25 cellular contexts compared by ENCODE assay signal in genomic region chr4:185215261-185215660, GRCh38. TPM values are rescaled to one million over a fixed set of nuclear protein-coding genes. Genes with fewer than 3 reads are reported as not detected.
DNase-seq lines count a peak whose midpoint lies in the region; ATAC-seq, FAIRE-seq and TF ChIP-seq lines count a peak whose summit lies in the region.
"Had no signal": no experiment of that assay in that cellular context is flagged by ENCODE, and none has a peak within 500 bp of the region (broad histone marks: within the 10 kb centered on the region; RNA-seq: fewer than 3 reads in every experiment).

No MANE protein-coding gene starts in this region.

- no peak for TF ChIP-seq POLR2A in HepG2 (IDR thresholded peaks at IDR 0.05; ENCODE audit: insufficient read depth in 1 of 2, low read depth in 2 of 2, low read length in 2 of 2)
- TF ChIP-seq POLR2A in right lobe of liver (IDR thresholded peaks at IDR 0.05) = no peak

- intact Hi-C loops in HepG2 (cut with micrococcal nuclease; ENCODE audit: unreplicated experiment) = no loop called here
- intact Hi-C loops in right lobe of liver (cut with DNase I) = no loop called here

- H3K4me2 ChIP-seq in HepG2 (ENCODE audit: low read depth, low read length) = no peak overlapping the region
- H3K4me2 ChIP-seq: neural progenitor cell had no signal

- no peak overlapping the region for H2AFZ ChIP-seq in HepG2 (ENCODE audit: low read length)
- H2AFZ ChIP-seq: neural progenitor cell had no signal

- H3K36me3 ChIP-seq in HepG2 (replicated peaks in 1 of 2; ENCODE audit: control insufficient read depth in 1 of 2, insufficient read depth in 2 of 2, low read length in 2 of 2) (no peaks in the 10 kb centered on the region; a peak in 1 of 5 replicates), right lobe of liver (no peaks in the 10 kb centered on the region), SK-N-MC (ENCODE audit: insufficient read depth, low read length) (no peaks in the 10 kb centered on the region)
- H3K36me3 ChIP-seq: heart right ventricle, neural progenitor cell, upper lobe of left lung had no signal

- TF ChIP-seq CTCF in HepG2 (CRISPR knock-in tag; IDR thresholded peaks at IDR 0.05) = no peak
- TF ChIP-seq CTCF in right lobe of liver (IDR thresholded peaks at IDR 0.05) = no peak
- no peak for TF ChIP-seq CTCF in fibroblast of villous mesenchyme (IDR thresholded peaks at IDR 0.05; ENCODE audit: insufficient read depth, low read depth, low read length)

- H3K27ac ChIP-seq in HepG2 (ENCODE audit: extremely low read length, insufficient read depth, low read length) (no peak overlapping the region), right lobe of liver (no peak overlapping the region), SK-N-MC (0 out of 2 replicates have a peak overlapping the region, but pooled peaks have one; percentile 1)
- H3K27ac ChIP-seq: coronary artery, heart right ventricle, neural progenitor cell, psoas muscle, skin epidermis, upper lobe of left lung had no signal

- CTCF ChIA-PET in HepG2 (lab: Yijun Ruan, JAX; ENCODE audit: low intra/inter-chr PET ratio, low total read pairs) = no interaction called here

- peaks cover 21% of the 10 kb centered on the region; the same call in 1 of the 2 replicates for H4K20me1 ChIP-seq in HepG2 (ENCODE audit: insufficient read depth, low read length)

- no peak for TF ChIP-seq RAD21 in HepG2 (CRISPR knock-in tag; IDR thresholded peaks at IDR 0.05)

- no peaks in the 10 kb centered on the region for H3K9me3 ChIP-seq in HepG2 (ENCODE audit: low read length)
- no peaks in the 10 kb centered on the region for H3K9me3 ChIP-seq in right lobe of liver
- no peaks in the 10 kb centered on the region for H3K9me3 ChIP-seq in SK-N-MC (ENCODE audit: low read depth, low read length)
- H3K9me3 ChIP-seq: heart right ventricle, psoas muscle, upper lobe of left lung had no signal

- in situ Hi-C loops in HepG2 (cut with HindIII; ENCODE audit: extremely low pct_ligation_motif_present, low pct_unique_long_range_greater_than_20kb) = no loop called here

- H3K9ac ChIP-seq in HepG2 (ENCODE audit: insufficient read depth, low read depth, low read length) = no peak overlapping the region
- H3K9ac ChIP-seq in SK-N-MC (ENCODE audit: insufficient read length) = no peak overlapping the region
- H3K9ac ChIP-seq: neural progenitor cell had no signal

- FAIRE-seq in HepG2 (lab: Jason Lieb, UNC) = no peak

- 100% methylated on average over 2 of the region's 2 CpGs for WGBS in HepG2 (ENCODE audit: low lambda C conversion rate)
- 88% methylated on average over 1 of the region's 2 CpGs for WGBS in right lobe of liver (ENCODE audit: insufficient coverage, low coverage, low lambda C conversion rate, missing lambda C conversion rate)

- TF ChIP-seq EP300 in HepG2 (IDR thresholded peaks at IDR 0.05; ENCODE audit: low read depth in 2 of 2, low read length in 2 of 2) = no peak
- TF ChIP-seq EP300 in HepG2 (CRISPR knock-in tag; IDR thresholded peaks at IDR 0.05; ENCODE audit: borderline replicate concordance) = no peak

- DNase-seq in HepG2 (ENCODE audit: low spot score) = no peak
- DNase-seq in right lobe of liver = no peak
- DNase-seq in SK-N-MC (ENCODE audit: low read depth, low spot score) = no peak
- peak; percentile 33 for DNase-seq in fibroblast of villous mesenchyme (ENCODE audit: low read depth)
- DNase-seq in NCI-H1436 (lab: John Stamatoyannopoulos, UW) = no peak
- DNase-seq in NCI-H69 (lab: John Stamatoyannopoulos, UW) = no peak
- DNase-seq in iPS-NIHi7 (ENCODE audit: extremely low spot score) = no peak
- no peak for DNase-seq in NCI-H2196 treated with DMSO at 0.1 percent for 48 hours (lab: John Stamatoyannopoulos, UW; ENCODE audit: unreplicated experiment)
- DNase-seq: activated CD4-positive, alpha-beta T cell treated with anti-CD3 and anti-CD28 coated beads for 4 hours; activated naive CD8-positive, alpha-beta T cell treated with anti-CD3 and anti-CD28 coated beads, Interleukin-2, amount 10 ng/mL, durations not matched to agents 7 days and 5 days; CD4-positive, alpha-beta T cell; DMS79 treated with DMSO at 0.1 percent for 48 hours; heart right ventricle; MM.1S; NCI-H1694; NCI-H2171 treated with DMSO at 0.1 percent for 48 hours; NCI-H526 treated with DMSO at 0.1 percent for 48 hours; psoas muscle; stimulated activated CD4-positive, alpha-beta T cell treated with anti-CD3 and anti-CD28 coated beads, Interleukin-2, amount 100 ng/mL, for 24 hours; upper lobe of left lung had no signal

- peaks cover 87% of the 10 kb centered on the region for H3K79me2 ChIP-seq in HepG2 (ENCODE audit: insufficient read depth, low read length)

- POLR2A ChIA-PET in HepG2 (lab: Yijun Ruan, JAX) = interaction anchor here (0.6 kb wide), 1 partner anchor 320 kb away, joined by 5 read pairs; the partner anchor contains the start of gene PDLIM3

- no peak for ATAC-seq in HepG2
- no peak for ATAC-seq in right lobe of liver
- ATAC-seq: HCT116, psoas muscle, Right ventricle myocardium inferior had no signal

- H3K4me3 ChIP-seq in HepG2 (replicated peaks in 1 of 3; ENCODE audit: insufficient read depth in 1 of 3, low read depth in 2 of 3, low read length in 3 of 3) = no peak overlapping the region
- H3K4me3 ChIP-seq in right lobe of liver = no peak overlapping the region
- H3K4me3 ChIP-seq in SK-N-MC = no peak overlapping the region
- H3K4me3 ChIP-seq in fibroblast of villous mesenchyme (ENCODE audit: low read depth, low read length) = no peak overlapping the region
- H3K4me3 ChIP-seq: coronary artery, heart right ventricle, neural progenitor cell, psoas muscle, skin epidermis, upper lobe of left lung had no signal

- H3K4me1 ChIP-seq in HepG2 (ENCODE audit: insufficient read depth, low read length) (peaks cover 61% of the 10 kb centered on the region), right lobe of liver (peaks cover 0 to 12% (median 0%) of the 10 kb centered on the region in 4 donors)

- BruUV-seq in HepG2 (replicated peaks; lab: Mats Ljungman, UMichigan) = no TSS peak

- H3K27me3 ChIP-seq in HepG2 (ENCODE audit: control insufficient read depth in 1 of 2, insufficient read depth in 2 of 2, low read length in 2 of 2) (no peaks in the 10 kb centered on the region; a peak in 1 of 5 replicates), right lobe of liver (no peaks in the 10 kb centered on the region)
- H3K27me3 ChIP-seq: neural progenitor cell, upper lobe of left lung had no signal

RNA-seq across cellular contexts. Expression of gene SNX25, which starts 5.9 kb away (rescaled TPM):
- total RNA-seq in HepG2 (2016; rRNA removed; fragmentation: Illumina TruSeq; extraction: Trizol) = 19.7 and 23.4 TPM in 2 replicates
- total RNA-seq in HepG2 (2016; cell fraction: cytosol; rRNA removed; fragmentation: Illumina TruSeq; extraction: Trizol; ENCODE audit: low read depth) = 116 and 134 TPM in 2 replicates
- total RNA-seq in HepG2 (2016; cell fraction: insoluble cytoplasmic fraction; rRNA removed; fragmentation: Illumina TruSeq; extraction: Trizol) = 18.7 and 25.1 TPM in 2 replicates
- total RNA-seq in HepG2 (2016; cell fraction: membrane; rRNA removed; fragmentation: Illumina TruSeq; extraction: Trizol) = 50.6 and 53.0 TPM in 2 replicates
- 24.7 and 25.8 TPM in 2 replicates for total RNA-seq in HepG2 (2016; cell fraction: nucleus; rRNA removed; fragmentation: Illumina TruSeq; extraction: Trizol)
- 21.2 and 23.5 TPM in 2 replicates for polyA plus RNA-seq in HepG2 (2011; rRNA removed)
- polyA plus RNA-seq in HepG2 (2011; cell fraction: cytosol; rRNA removed) = 6.4 and 11.9 TPM in 2 replicates
- 11.8 and 16.0 TPM in 2 replicates for polyA plus RNA-seq in HepG2 (2011; cell fraction: nucleus; rRNA removed)
- 23.5 and 24.1 TPM in 2 replicates for polyA plus RNA-seq in HepG2 (2012)
- 5.2 and 5.6 TPM in 2 replicates for polyA plus RNA-seq in HepG2 (2016; cell fraction: cytosol; fragmentation: Illumina TruSeq; extraction: Trizol; ENCODE audit: low read depth)
- 15.3 and 15.6 TPM in 2 replicates for polyA plus RNA-seq in HepG2 (2016; cell fraction: insoluble cytoplasmic fraction; fragmentation: Illumina TruSeq; extraction: Trizol; ENCODE audit: low read depth)
- 11.4 and 12.9 TPM in 2 replicates for polyA plus RNA-seq in HepG2 (2016; cell fraction: membrane; fragmentation: Illumina TruSeq; extraction: Trizol; ENCODE audit: low read depth)
- polyA plus RNA-seq in HepG2 (2016; cell fraction: nucleus; fragmentation: Illumina TruSeq; extraction: Trizol; ENCODE audit: insufficient read depth, low read depth) = 22.3 and 22.4 TPM in 2 replicates
- polyA minus RNA-seq in HepG2 (2011; rRNA and poly(A)+ RNA removed; ENCODE audit: low replicate concordance) = 32.3 and 43.0 TPM in 2 replicates
- polyA minus RNA-seq in HepG2 (2011; cell fraction: cytosol; rRNA and poly(A)+ RNA removed) = 21.2 and 26.6 TPM in 2 replicates
- 47.5 and 59.8 TPM in 2 replicates for polyA minus RNA-seq in HepG2 (2011; cell fraction: nucleus; rRNA and poly(A)+ RNA removed)
- 10 to 100 TPM in 4 of 6 experiments, 1 to 10 TPM in 2; 8.0 to 13.0 (median 10.5) TPM for total RNA-seq in right lobe of liver
- 29.6 and 47.1 TPM in 2 replicates for total RNA-seq in fibroblast of villous mesenchyme

RNA-seq across cellular contexts. Expression of gene CFAP97, which starts 11.5 kb away (rescaled TPM):
- total RNA-seq in HepG2 (2016; rRNA removed; fragmentation: Illumina TruSeq; extraction: Trizol) (44.4 and 67.9 TPM in 2 replicates), right lobe of liver (10 to 100 TPM; 11.7 to 25.6 (median 20.5) TPM), fibroblast of villous mesenchyme (39.0 and 56.1 TPM in 2 replicates)
- 10.4 and 12.7 TPM in 2 replicates for total RNA-seq in HepG2 (2016; cell fraction: cytosol; rRNA removed; fragmentation: Illumina TruSeq; extraction: Trizol; ENCODE audit: low read depth)
- 44.5 and 66.3 TPM in 2 replicates for total RNA-seq in HepG2 (2016; cell fraction: insoluble cytoplasmic fraction; rRNA removed; fragmentation: Illumina TruSeq; extraction: Trizol)
- 34.3 and 42.9 TPM in 2 replicates for total RNA-seq in HepG2 (2016; cell fraction: membrane; rRNA removed; fragmentation: Illumina TruSeq; extraction: Trizol)
- 29.7 and 33.6 TPM in 2 replicates for total RNA-seq in HepG2 (2016; cell fraction: nucleus; rRNA removed; fragmentation: Illumina TruSeq; extraction: Trizol)
- polyA plus RNA-seq in HepG2 (2011; rRNA removed) = 22.6 and 32.1 TPM in 2 replicates
- 11.1 and 19.6 TPM in 2 replicates for polyA plus RNA-seq in HepG2 (2011; cell fraction: cytosol; rRNA removed)
- polyA plus RNA-seq in HepG2 (2011; cell fraction: nucleus; rRNA removed) = 8.6 and 13.8 TPM in 2 replicates
- polyA plus RNA-seq in HepG2 (2012) = 26.2 and 40.6 TPM in 2 replicates
- polyA plus RNA-seq in HepG2 (2016; cell fraction: cytosol; fragmentation: Illumina TruSeq; extraction: Trizol; ENCODE audit: low read depth) = 3.5 and 4.6 TPM in 2 replicates
- 49.3 and 51.9 TPM in 2 replicates for polyA plus RNA-seq in HepG2 (2016; cell fraction: insoluble cytoplasmic fraction; fragmentation: Illumina TruSeq; extraction: Trizol; ENCODE audit: low read depth)
- polyA plus RNA-seq in HepG2 (2016; cell fraction: membrane; fragmentation: Illumina TruSeq; extraction: Trizol; ENCODE audit: low read depth) = 14.3 and 17.2 TPM in 2 replicates
- 25.5 and 26.7 TPM in 2 replicates for polyA plus RNA-seq in HepG2 (2016; cell fraction: nucleus; fragmentation: Illumina TruSeq; extraction: Trizol; ENCODE audit: insufficient read depth, low read depth)
- 9.1 and 15.6 TPM in 2 replicates for polyA minus RNA-seq in HepG2 (2011; rRNA and poly(A)+ RNA removed; ENCODE audit: low replicate concordance)
- polyA minus RNA-seq in HepG2 (2011; cell fraction: cytosol; rRNA and poly(A)+ RNA removed) = 25.9 and 35.6 TPM in 2 replicates
- polyA minus RNA-seq in HepG2 (2011; cell fraction: nucleus; rRNA and poly(A)+ RNA removed) = 51.6 and 68.6 TPM in 2 replicates
